In genomic region chr6:3848925-3849605, GRCh38 we compare ENCODE assay signal across 8 cellular contexts. TPM values are rescaled to one million over a fixed set of nuclear protein-coding genes. Genes with fewer than 3 reads are reported as not detected.
DNase-seq lines count a peak whose midpoint lies in the region; ATAC-seq, FAIRE-seq and TF ChIP-seq lines count a peak whose summit lies in the region.

TSS of gene FAM50B (plus strand) at chr6:3849373. CDS start at chr6:3849812, 439 bp downstream.

- no peaks in the 10 kb centered on the region for H3K27me3 ChIP-seq in endothelial cell of umbilical vein (ENCODE audit: control insufficient read depth in 2 of 2, insufficient read depth in 2 of 2, low read length in 2 of 2)

- peak; percentile 79 for ATAC-seq in GM18873 (IDR thresholded peaks at IDR 0.05; ENCODE audit: low FRiP score, unreplicated experiment)
- ATAC-seq in HG03108 (IDR thresholded peaks at IDR 0.05; ENCODE audit: unreplicated experiment), result peak; percentile 87

- H4K20me1 ChIP-seq in endothelial cell of umbilical vein (replicated peaks; ENCODE audit: control insufficient read depth, extremely low read depth, insufficient read depth, low read length), result no peaks in the 10 kb centered on the region

- intact Hi-C loops in endothelial cell of umbilical vein (cut with micrococcal nuclease), result loop anchor here (1.0 to 2.0 kb wide), 10 partner anchors 23 to 142 kb away; no protein-coding TSS in a partner anchor

- no peaks in the 10 kb centered on the region for H3K36me3 ChIP-seq in endothelial cell of umbilical vein (ENCODE audit: control insufficient read depth in 2 of 2, extremely low read depth in 1 of 2, insufficient read depth in 2 of 2, low read length in 2 of 2)

- H3K4me1 ChIP-seq in endothelial cell of umbilical vein (ENCODE audit: control insufficient read depth, extremely low read depth, insufficient read depth, low read length), result peaks cover 4% of the 10 kb centered on the region

- FAIRE-seq in endothelial cell of umbilical vein (lab: Jason Lieb, UNC), result no peak

- peak within 1 kb of the TSS; percentile 3 to 31 (median 12) for H3K4me3 ChIP-seq in endothelial cell of umbilical vein (replicated peaks in 1 of 3; ENCODE audit: insufficient read depth in 1 of 3, low read depth in 1 of 3, low read length in 3 of 3)

- TF ChIP-seq CTCF in endothelial cell of umbilical vein (IDR thresholded peaks at IDR 0.05; ENCODE audit: extremely low read depth in 1 of 2, insufficient read depth in 1 of 2, low read depth in 1 of 2, low read length in 2 of 2), result peak; percentile 87 to 92

- peak within 1 kb of the TSS; percentile 23 for H3K4me2 ChIP-seq in endothelial cell of umbilical vein (ENCODE audit: insufficient read depth, low read length)

- CTCF ChIA-PET in endothelial cell of umbilical vein (lab: Charles Lee), result interaction anchor here (0.6 to 7.2 kb wide), 71 partner anchors 8 to 850 kb away, joined by 3 to 162 read pairs (median 5); partner anchors contain the start of genes NQO2 and PXDC1

- POLR2A ChIA-PET in endothelial cell of umbilical vein (lab: Charles Lee), result interaction anchor here (0.8 to 1.2 kb wide), 4 partner anchors 64 to 99 kb away, joined by 3 to 5 read pairs (median 4); no protein-coding TSS in a partner anchor

- BruUV-seq in endothelial cell of umbilical vein (replicated peaks; lab: Mats Ljungman, UMichigan), result no TSS peak

- peak; percentile 60 for DNase-seq in A172 (ENCODE audit: low spot score)
- peak; percentile 93 for DNase-seq in NCI-H69 (lab: John Stamatoyannopoulos, UW)
- peak; percentile 94 for DNase-seq in activated CD8-positive, alpha-beta memory T cell treated with anti-CD3 and anti-CD28 coated beads, Interleukin-2, amount 50 U/mL, for 48 hours
- peak; percentile 86 for DNase-seq in endothelial cell of umbilical vein (ENCODE audit: low read depth, low spot score)
- peak; percentile 92 for DNase-seq in midbrain (lab: John Stamatoyannopoulos, UW)
- DNase-seq in stimulated activated CD8-positive, alpha-beta memory T cell treated with anti-CD3 and anti-CD28 coated beads, Interleukin-15, amount 100 ng/mL, for 48 hours (ENCODE audit: low read depth in 2 of 2), result peak; percentile 83 to 85

- H2AFZ ChIP-seq in endothelial cell of umbilical vein (ENCODE audit: low read depth, low read length), result peak within 1 kb of the TSS; percentile 77

- no peaks in the 10 kb centered on the region for H3K9me1 ChIP-seq in endothelial cell of umbilical vein (replicated peaks; ENCODE audit: control insufficient read depth, extremely low read depth, insufficient read depth, low read length)

- H3K9me3 ChIP-seq in endothelial cell of umbilical vein (replicated peaks; ENCODE audit: control insufficient read depth, insufficient read depth, low read length), result no peaks in the 10 kb centered on the region

- H3K9ac ChIP-seq in endothelial cell of umbilical vein (replicated peaks; ENCODE audit: extremely low read depth, insufficient read depth, low read length), result peak within 1 kb of the TSS; percentile 45

- H3K27ac ChIP-seq in endothelial cell of umbilical vein (ENCODE audit: insufficient read depth, low read depth, low read length), result peak within 1 kb of the TSS; percentile 21

- TF ChIP-seq POLR2A in endothelial cell of umbilical vein (IDR thresholded peaks at IDR 0.05; ENCODE audit: low read depth, low read length), result peak; percentile 41

- dilution Hi-C loops in endothelial cell of umbilical vein (cut with MboI; ENCODE audit: extremely low pct_ligation_motif_present, low sequenced_read_pairs), result no loop called here

- H3K79me2 ChIP-seq in endothelial cell of umbilical vein (ENCODE audit: control insufficient read depth, insufficient read depth, low read length), result no peaks in the 10 kb centered on the region

TF ChIP-seq in endothelial cell of umbilical vein, 7 proteins besides CTCF, POLR2A, EP300 and RAD21:
- TF ChIP-seq GATA2 (IDR thresholded peaks at IDR 0.05; ENCODE audit: insufficient read depth, insufficient read length, low read depth, low read length) (no peak), FOS (IDR thresholded peaks at IDR 0.05; ENCODE audit: borderline replicate concordance, insufficient read depth, low read length) (no peak), POLR2AphosphoS5 (IDR thresholded peaks at IDR 0.05; ENCODE audit: insufficient read depth, low read depth, low read length) (peak; percentile 52), MAX (IDR thresholded peaks at IDR 0.05; ENCODE audit: insufficient read depth, insufficient read length) (peak; percentile 4), JUN (IDR thresholded peaks at IDR 0.05; ENCODE audit: borderline replicate concordance, insufficient read depth, insufficient read length, low read depth) (no peak), MYC (IDR thresholded peaks at IDR 0.05; ENCODE audit: low read depth, low read length) (no peak), EZH2 (IDR thresholded peaks at IDR 0.05; ENCODE audit: borderline replicate concordance, low read depth, low read length, severe bottlenecking) (no peak)

RNA-seq across cellular contexts. Expression of gene FAM50B, which starts in this region (rescaled TPM):
- total RNA-seq in A172 (2014; rRNA removed; shearing (Covaris generic)), result 5.0 and 5.8 TPM in 2 replicates
- 10.0 and 10.4 TPM in 2 replicates for total RNA-seq in endothelial cell of umbilical vein
- polyA plus RNA-seq in endothelial cell of umbilical vein, result 13.9 and 14.1 TPM in 2 replicates
- 7.9 and 9.2 TPM in 2 replicates for polyA plus RNA-seq in endothelial cell of umbilical vein (2011; cell fraction: cytosol; rRNA removed)
- 4.6 and 5.2 TPM in 2 replicates for polyA plus RNA-seq in endothelial cell of umbilical vein (2011; cell fraction: nucleus; rRNA removed)
- polyA plus RNA-seq in endothelial cell of umbilical vein (2012), result 8.7 TPM in 2 replicates
- polyA minus RNA-seq in endothelial cell of umbilical vein, result 4.6 TPM in 2 replicates
- 4.3 TPM for polyA minus RNA-seq in endothelial cell of umbilical vein (2011; cell fraction: cytosol; rRNA and poly(A)+ RNA removed)
- polyA minus RNA-seq in endothelial cell of umbilical vein (2011; cell fraction: nucleus; rRNA and poly(A)+ RNA removed), result 0.87 and 2.1 TPM in 2 replicates

Comparison
In these comparisons a context has a peak if more than half of its experiments do, and no peak if none do; other contexts are left out.
1. Peak in every context shown above with its lines: DNase-seq, ATAC-seq, H3K4me3 ChIP-seq and H3K27ac ChIP-seq.